12 cellular contexts compared by ENCODE assay signal in genomic region chr11:76232026-76232665, GRCh38. TPM values are rescaled to one million over a fixed set of nuclear protein-coding genes. Genes with fewer than 3 reads are reported as not detected.
A peak's percentile ranks its signal among the peaks of the same experiment; 100 is the strongest.
DNase-seq lines count a peak whose midpoint lies in the region; ATAC-seq and TF ChIP-seq lines count a peak whose summit lies in the region.
"Had no signal": no experiment of that assay in that cellular context is flagged by ENCODE, and none has a peak within 500 bp of the region (broad histone marks: within the 10 kb centered on the region; RNA-seq: fewer than 3 reads in every experiment).

No MANE protein-coding gene starts in this region.

- TF ChIP-seq CTCF in NB4 (IDR thresholded peaks at IDR 0.05; ENCODE audit: low read depth, low read length): no peak
- TF ChIP-seq CTCF in testis (IDR thresholded peaks at IDR 0.05): no peak

- TF ChIP-seq POLR2A in NB4 (IDR thresholded peaks at IDR 0.05; ENCODE audit: extremely low read depth, insufficient read length) (no peak), testis (IDR thresholded peaks at IDR 0.05) (no peak)

- H4K8ac ChIP-seq in neuronal stem cell (ENCODE audit: low read depth, low read length): no peak overlapping the region

- H3K9ac ChIP-seq in neuronal stem cell (ENCODE audit: low read depth, low read length, poor library complexity): no peak overlapping the region
- H3K9ac ChIP-seq: parathyroid adenoma had no signal

- H2BK5ac ChIP-seq in neuronal stem cell (ENCODE audit: low read length): no peak overlapping the region

- no peak overlapping the region for H2BK120ac ChIP-seq in neuronal stem cell (ENCODE audit: low read depth, low read length)

- no peaks in the 10 kb centered on the region for H3K79me1 ChIP-seq in neuronal stem cell (ENCODE audit: low read depth, low read length)

- WGBS in neuronal stem cell (ENCODE audit: extremely low coverage in 2 of 2, insufficient read length in 2 of 2, insufficient replicate concordance in 1 of 2), 2 donors: no CpG with 5 or more reads among the region's 10 CpGs
- 71 to 83% methylated on average over 9 to 10 of the region's 10 CpGs for WGBS in testis, 2 donors

- ATAC-seq in GM18867 (IDR thresholded peaks at IDR 0.05; ENCODE audit: unreplicated experiment) (peak; percentile 23), GM19397 (IDR thresholded peaks at IDR 0.05; ENCODE audit: unreplicated experiment) (no peak)
- ATAC-seq: PC-3, upper lobe of right lung had no signal

- H3K23ac ChIP-seq in neuronal stem cell (ENCODE audit: low read depth, low read length, poor library complexity): no peak overlapping the region

- DNase-seq in NB4 (ENCODE audit: low read depth) (peak; percentile 60), neuronal stem cell (ENCODE audit: low spot score) (no peak), testis (no peak), iPS-NIHi11 (ENCODE audit: low spot score) (no peak)
- DNase-seq in activated effector memory CD4-positive, alpha-beta T cell treated with Interleukin-2 at 50 U/mL for 16 hours: peak; percentile 31
- DNase-seq: esophagus squamous epithelium, NCI-H1436 treated with DMSO at 0.1 percent for 48 hours, PC-3, upper lobe of right lung had no signal

- H3K14ac ChIP-seq in neuronal stem cell (ENCODE audit: low read length): no peak overlapping the region

- H3K27me3 ChIP-seq in neuronal stem cell (ENCODE audit: control insufficient read depth in 3 of 3, insufficient read depth in 3 of 3, low read depth in 1 of 3, low read length in 3 of 3): peaks cover 0 to 32% (median 0%) of the 10 kb centered on the region in 3 experiments
- no peaks in the 10 kb centered on the region for H3K27me3 ChIP-seq in testis
- H3K27me3 ChIP-seq: esophagus squamous epithelium, upper lobe of right lung had no signal

- H2BK15ac ChIP-seq in neuronal stem cell (ENCODE audit: low read length): no peak overlapping the region

- H3K4me2 ChIP-seq in neuronal stem cell (ENCODE audit: insufficient read depth, low read length, poor library complexity, severe bottlenecking): no peak overlapping the region

- H3K27ac ChIP-seq in neuronal stem cell (replicated peaks; ENCODE audit: low read length) (no peak overlapping the region), testis (no peak overlapping the region)
- H3K27ac ChIP-seq: esophagus squamous epithelium, parathyroid adenoma, upper lobe of right lung had no signal

- H2AK5ac ChIP-seq in neuronal stem cell (ENCODE audit: low read depth, low read length): no peak overlapping the region

- no peak overlapping the region for H2AFZ ChIP-seq in neuronal stem cell (ENCODE audit: low read length)
- H2AFZ ChIP-seq: parathyroid adenoma had no signal

- no peak overlapping the region for H3K4me3 ChIP-seq in NB4 (ENCODE audit: low read depth, low read length)
- H3K4me3 ChIP-seq in neuronal stem cell (ENCODE audit: low read length in 2 of 2): no peak overlapping the region
- H3K4me3 ChIP-seq in testis: no peak overlapping the region
- H3K4me3 ChIP-seq: esophagus squamous epithelium, upper lobe of right lung had no signal

- H3K36me3 ChIP-seq in neuronal stem cell (replicated peaks in 1 of 2; ENCODE audit: control insufficient read depth in 2 of 2, insufficient read depth in 2 of 2, low read length in 2 of 2): no peaks in the 10 kb centered on the region
- H3K36me3 ChIP-seq in testis (ENCODE audit: low read depth, missing control alignments): no peaks in the 10 kb centered on the region
- H3K36me3 ChIP-seq: esophagus squamous epithelium, upper lobe of right lung had no signal

- no peak overlapping the region for H4K91ac ChIP-seq in neuronal stem cell (ENCODE audit: low read depth, low read length, poor library complexity)

- H3K9me3 ChIP-seq in neuronal stem cell (replicated peaks in 1 of 2; ENCODE audit: control insufficient read depth in 2 of 2, insufficient read depth in 1 of 2, low read depth in 1 of 2, low read length in 2 of 2) (no peaks in the 10 kb centered on the region), testis (no peaks in the 10 kb centered on the region)
- H3K9me3 ChIP-seq: esophagus squamous epithelium, upper lobe of right lung had no signal

- H3K18ac ChIP-seq in neuronal stem cell (ENCODE audit: low read length): peak overlapping the region; percentile 36

- H3K4ac ChIP-seq in neuronal stem cell (ENCODE audit: low read length): no peak overlapping the region

- H3K4me1 ChIP-seq in neuronal stem cell (ENCODE audit: control insufficient read depth in 2 of 2, insufficient read depth in 1 of 2, low read depth in 1 of 2, low read length in 2 of 2) (peaks cover 7 to 8% of the 10 kb centered on the region in 2 donors), testis (peaks cover 7% of the 10 kb centered on the region)
- H3K4me1 ChIP-seq: parathyroid adenoma had no signal

- H2BK12ac ChIP-seq in neuronal stem cell (ENCODE audit: low read length): no peak overlapping the region

- intact Hi-C loops in testis (cut with DNase I; ENCODE audit: low total_unique reads): no loop called here

RNA-seq across cellular contexts. Expression of gene WNT11, which starts 25.8 kb away (rescaled TPM):
- 0.15 TPM for polyA plus RNA-seq in neuronal stem cell (2013, experiment 1 of 2)
- 0.12 TPM for polyA plus RNA-seq in neuronal stem cell (2013, experiment 2 of 2)
- total RNA-seq in testis: 1 to 10 TPM; 2.8 to 4.3 TPM
- polyA plus RNA-seq in testis (ENCODE audit: insufficient read depth, low read depth, low replicate concordance): 2.7 TPM

Comparison
In these comparisons a context has a peak if more than half of its experiments do, and no peak if none do; other contexts are left out.
1. DNase-seq: peak in NB4 (single experiment) and activated effector memory CD4-positive, alpha-beta T cell treated with Interleukin-2 at 50 U/mL for 16 hours (single experiment); none in neuronal stem cell (single experiment), testis (single experiment) and iPS-NIHi11 (single experiment).